In genomic region chr9:93637886-93638285, GRCh38 we compare ENCODE assay signal across 1 cellular context.
A peak's percentile ranks its signal among the peaks of the same experiment; 100 is the strongest.
TF ChIP-seq lines count a peak whose summit lies in the region.

No MANE protein-coding gene starts in this region.

TF ChIP-seq in K562, 482 proteins besides CTCF, POLR2A, EP300 and RAD21 (continued from another document):
- TF ChIP-seq AFF1 (IDR thresholded peaks at IDR 0.05; ENCODE audit: low read depth in 1 of 2, partially characterized antibody in 2 of 2), result peak in 1 of 2 experiments; percentile 99
